Comparison of ENCODE assay signal across 34 cellular contexts in the genomic region with DNA sequence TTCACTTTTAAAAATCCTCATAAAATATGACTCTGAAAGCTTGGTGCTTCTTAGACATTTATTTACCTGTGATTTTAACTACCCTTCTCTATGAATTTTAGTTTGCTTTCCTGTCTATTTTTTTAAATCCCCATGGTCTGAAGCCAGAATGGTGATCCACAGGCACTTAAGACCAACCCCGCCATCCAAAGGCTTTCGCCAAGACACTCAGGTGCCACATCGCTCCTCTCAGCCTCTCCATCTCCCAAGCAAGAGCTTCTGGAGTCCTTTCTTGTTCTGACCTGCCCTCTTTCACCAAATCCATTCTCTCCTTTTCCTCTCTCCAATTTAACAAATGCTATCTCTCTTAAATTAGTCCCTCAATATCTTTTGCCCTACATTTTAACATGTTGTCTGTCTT.
"Had no signal": no experiment of that assay in that cellular context is flagged by ENCODE, and none has a peak within 500 bp of the region (broad histone marks: within the 10 kb centered on the region; RNA-seq: fewer than 3 reads in every experiment).

No MANE protein-coding gene starts in this region.

- H3K27me3 ChIP-seq: adrenal gland, body of pancreas, breast epithelium, cardiac muscle cell, colonic mucosa, gastrocnemius medialis, heart left ventricle had no signal

- H3K36me3 Mint-ChIP-seq: activated CD4-positive, alpha-beta memory T cell treated with anti-CD3 and anti-CD28 coated beads for 36 hours; activated CD8-positive, alpha-beta memory T cell treated with anti-CD3 and anti-CD28 coated beads, Interleukin-2, amount 10 ng/mL, durations not matched to agents 7 days and 5 days; activated naive CD4-positive, alpha-beta T cell treated with anti-CD3 and anti-CD28 coated beads, Interleukin-2, amount 50 U/mL, for 24 hours; activated naive CD8-positive, alpha-beta T cell treated with anti-CD3 and anti-CD28 coated beads for 36 hours had no signal

- H3K4me1 ChIP-seq: body of pancreas, breast epithelium, colonic mucosa, gastrocnemius medialis had no signal

- H3K4me3 ChIP-seq: adrenal gland, body of pancreas, breast epithelium, cardiac muscle cell, colonic mucosa, gastrocnemius medialis, heart left ventricle had no signal

- H3K9me3 Mint-ChIP-seq: activated CD4-positive, alpha-beta T cell treated with anti-CD3 and anti-CD28 coated beads, Interleukin-2, amount 10 ng/mL, durations not matched to agents 24 days and 14 days; activated T-helper 1 cell treated with anti-CD3 and anti-CD28 coated beads, Interleukin-12 subunit alpha, Interleukin-12 subunit beta, Interleukin-2, Interleukin-4 antibody, amounts not matched to agents 30 ng/mL and 10 ng/mL and 1 ng/mL, durations not matched to agents 14 hours and 24 hours and 36 hours had no signal

- H3K27me3 Mint-ChIP-seq: activated CD4-positive, alpha-beta memory T cell treated with anti-CD3 and anti-CD28 coated beads for 36 hours; activated CD4-positive, alpha-beta T cell treated with anti-CD3 and anti-CD28 coated beads for 36 hours; activated CD4-positive, alpha-beta T cell treated with anti-CD3 and anti-CD28 coated beads, Interleukin-2, amount 10 ng/mL, durations not matched to agents 24 days and 14 days; activated CD8-positive, alpha-beta memory T cell treated with anti-CD3 and anti-CD28 coated beads, Interleukin-2, amount 10 ng/mL, durations not matched to agents 7 days and 5 days; activated naive CD4-positive, alpha-beta T cell treated with anti-CD3 and anti-CD28 coated beads, Interleukin-2, amount 50 U/mL, for 24 hours; activated naive CD8-positive, alpha-beta T cell treated with anti-CD3 and anti-CD28 coated beads, Interleukin-2, amount 50 U/mL, for 24 hours had no signal

- H3K9me3 ChIP-seq: body of pancreas, breast epithelium, colonic mucosa, gastrocnemius medialis had no signal

- H3K27ac Mint-ChIP-seq: activated CD4-positive, alpha-beta memory T cell treated with anti-CD3 and anti-CD28 coated beads for 36 hours; activated CD4-positive, alpha-beta T cell treated with anti-CD3 and anti-CD28 coated beads for 36 hours; activated CD4-positive, alpha-beta T cell treated with anti-CD3 and anti-CD28 coated beads, Interleukin-2, amount 10 ng/mL, durations not matched to agents 24 days and 14 days; activated CD8-positive, alpha-beta memory T cell treated with anti-CD3 and anti-CD28 coated beads, Interleukin-2, amount 10 ng/mL, durations not matched to agents 7 days and 5 days; activated CD8-positive, alpha-beta T cell treated with anti-CD3 and anti-CD28 coated beads, Interleukin-2, amount 10 ng/mL, durations not matched to agents 7 days and 5 days; activated naive CD4-positive, alpha-beta T cell treated with anti-CD3 and anti-CD28 coated beads for 36 hours; activated naive CD4-positive, alpha-beta T cell treated with anti-CD3 and anti-CD28 coated beads, Interleukin-2, amount 50 U/mL, for 24 hours; activated naive CD8-positive, alpha-beta T cell treated with anti-CD3 and anti-CD28 coated beads for 36 hours; activated naive CD8-positive, alpha-beta T cell treated with anti-CD3 and anti-CD28 coated beads, Interleukin-2, amount 50 U/mL, for 24 hours; activated T-helper 1 cell treated with anti-CD3 and anti-CD28 coated beads, Interleukin-12 subunit alpha, Interleukin-12 subunit beta, Interleukin-2, Interleukin-4 antibody, amounts not matched to agents 30 ng/mL and 10 ng/mL and 1 ng/mL, durations not matched to agents 14 hours and 24 hours and 36 hours; activated T-helper 2 cell treated with anti-CD3 and anti-CD28 coated beads, Interferon-gamma antibody, Interleukin-2, Interleukin-4, amounts not matched to agents 10 μg/mL and 5 μg/mL and 100 μg/mL, durations not matched to agents 14 hours and 24 hours and 36 hours; endodermal cell; T-helper 2 cell treated with Interferon-gamma antibody and Interleukin-4, amounts not matched to agents 5 μg/mL and 100 μg/mL, for 36 hours had no signal

- H3K4me3 Mint-ChIP-seq: activated CD4-positive, alpha-beta memory T cell treated with anti-CD3 and anti-CD28 coated beads for 36 hours; activated CD4-positive, alpha-beta T cell treated with anti-CD3 and anti-CD28 coated beads for 36 hours; activated CD4-positive, alpha-beta T cell treated with anti-CD3 and anti-CD28 coated beads, Interleukin-2, amount 10 ng/mL, durations not matched to agents 24 days and 14 days; activated CD8-positive, alpha-beta memory T cell treated with anti-CD3 and anti-CD28 coated beads, Interleukin-2, amount 10 ng/mL, durations not matched to agents 7 days and 5 days; activated CD8-positive, alpha-beta T cell treated with anti-CD3 and anti-CD28 coated beads, Interleukin-2, amount 10 ng/mL, durations not matched to agents 7 days and 5 days; activated naive CD4-positive, alpha-beta T cell treated with anti-CD3 and anti-CD28 coated beads for 36 hours; activated naive CD4-positive, alpha-beta T cell treated with anti-CD3 and anti-CD28 coated beads, Interleukin-2, amount 50 U/mL, for 24 hours; activated naive CD8-positive, alpha-beta T cell treated with anti-CD3 and anti-CD28 coated beads for 36 hours; activated naive CD8-positive, alpha-beta T cell treated with anti-CD3 and anti-CD28 coated beads, Interleukin-2, amount 50 U/mL, for 24 hours; activated T-helper 1 cell treated with anti-CD3 and anti-CD28 coated beads, Interleukin-12 subunit alpha, Interleukin-12 subunit beta, Interleukin-2, Interleukin-4 antibody, amounts not matched to agents 30 ng/mL and 10 ng/mL and 1 ng/mL, durations not matched to agents 14 hours and 24 hours and 36 hours; endodermal cell; T-helper 2 cell treated with Interferon-gamma antibody and Interleukin-4, amounts not matched to agents 5 μg/mL and 100 μg/mL, for 36 hours had no signal

- H3K36me3 ChIP-seq: adrenal gland, breast epithelium, cardiac muscle cell, colonic mucosa, gastrocnemius medialis, heart left ventricle had no signal

- ATAC-seq: activated CD4-positive, alpha-beta T cell treated with anti-CD3 and anti-CD28 coated beads for 36 hours; activated CD8-positive, alpha-beta memory T cell treated with anti-CD3 and anti-CD28 coated beads, Interleukin-2, amount 10 ng/mL, durations not matched to agents 7 days and 5 days; activated CD8-positive, alpha-beta T cell treated with anti-CD3 and anti-CD28 coated beads, Interleukin-2, amount 10 ng/mL, durations not matched to agents 7 days and 5 days; activated naive CD8-positive, alpha-beta T cell treated with anti-CD3 and anti-CD28 coated beads, Interleukin-2, amount 50 U/mL, for 24 hours; body of pancreas; esophagus mucosa; gastrocnemius medialis had no signal

- H3K4me1 Mint-ChIP-seq: activated CD4-positive, alpha-beta T cell treated with anti-CD3 and anti-CD28 coated beads for 36 hours; activated CD4-positive, alpha-beta T cell treated with anti-CD3 and anti-CD28 coated beads, Interleukin-2, amount 10 ng/mL, durations not matched to agents 24 days and 14 days; activated CD8-positive, alpha-beta memory T cell treated with anti-CD3 and anti-CD28 coated beads, Interleukin-2, amount 10 ng/mL, durations not matched to agents 7 days and 5 days; activated naive CD4-positive, alpha-beta T cell treated with anti-CD3 and anti-CD28 coated beads, Interleukin-2, amount 50 U/mL, for 24 hours; activated naive CD8-positive, alpha-beta T cell treated with anti-CD3 and anti-CD28 coated beads for 36 hours; activated naive CD8-positive, alpha-beta T cell treated with anti-CD3 and anti-CD28 coated beads, Interleukin-2, amount 50 U/mL, for 24 hours had no signal

- DNase-seq: activated CD4-positive, alpha-beta memory T cell treated with anti-CD3 and anti-CD28 coated beads for 36 hours; activated CD4-positive, alpha-beta T cell treated with anti-CD3 and anti-CD28 coated beads for 36 hours; activated CD4-positive, alpha-beta T cell treated with anti-CD3 and anti-CD28 coated beads, Interleukin-2, amount 10 ng/mL, durations not matched to agents 24 days and 14 days; activated CD4-positive, CD25-positive, alpha-beta regulatory T cell; activated CD4-positive, CD25-positive, alpha-beta regulatory T cell treated with anti-CD3 and anti-CD28 coated beads, Interleukin-2, amount 50 U/mL, for 72 hours; activated CD8-positive, alpha-beta memory T cell treated with anti-CD3 and anti-CD28 coated beads, Interleukin-2, amount 10 ng/mL, durations not matched to agents 7 days and 5 days; activated CD8-positive, alpha-beta memory T cell treated with anti-CD3 and anti-CD28 coated beads, Interleukin-2, amount 50 U/mL, for 4 hours; activated CD8-positive, alpha-beta T cell treated with anti-CD3 and anti-CD28 coated beads, Interleukin-2, amount 10 ng/mL, durations not matched to agents 7 days and 5 days; activated effector memory CD4-positive, alpha-beta T cell treated with anti-CD3 and anti-CD28 coated beads, Interleukin-2, amount 50 U/mL, for 16 hours; activated naive CD4-positive, alpha-beta T cell treated with anti-CD3 and anti-CD28 coated beads for 36 hours; activated naive CD8-positive, alpha-beta T cell treated with anti-CD3 and anti-CD28 coated beads for 36 hours; activated naive CD8-positive, alpha-beta T cell treated with anti-CD3 and anti-CD28 coated beads, Interleukin-2, amount 50 U/mL, for 24 hours; activated T-cell treated with anti-CD3 and anti-CD28 coated beads, Interleukin-2, amount 50 U/mL, for 1 hour; activated T-cell treated with anti-CD3 and anti-CD28 coated beads, Interleukin-2, amount 50 U/mL, for 48 hours; aorta; central memory CD4-positive, alpha-beta T cell; cerebellar nuclear complex; colonic mucosa; effector CD8-positive, alpha-beta T cell; endodermal cell; foreskin fibroblast; gastrocnemius medialis; glutamatergic neuron; T1000 had no signal

- H3K27ac ChIP-seq: body of pancreas, breast epithelium, cardiac muscle cell, colonic mucosa, gastrocnemius medialis had no signal
